In genomic region chr7:26515462-26515861, GRCh38 we compare ENCODE assay signal across 13 cellular contexts.
DNase-seq lines count a peak whose midpoint lies in the region; ATAC-seq and TF ChIP-seq lines count a peak whose summit lies in the region.
"Had no signal": no experiment of that assay in that cellular context is flagged by ENCODE, and none has a peak within 500 bp of the region (broad histone marks: within the 10 kb centered on the region; RNA-seq: fewer than 3 reads in every experiment).

No MANE protein-coding gene starts in this region.

- POLR2A ChIA-PET in activated CD4-positive, alpha-beta T cell treated with anti-CD3 and anti-CD28 coated beads for 36 hours (lab: Charles Lee), result no interaction called here

- WGBS in transverse colon (ENCODE audit: low coverage in 1 of 2), 2 donors, result 27 to 37% methylated on average over 2 to 5 of the region's 5 CpGs

- peaks cover 9% of the 10 kb centered on the region for H3K27me3 Mint-ChIP-seq in activated CD4-positive, alpha-beta T cell treated with anti-CD3 and anti-CD28 coated beads for 36 hours

- intact Hi-C loops in transverse colon (cut with DNase I; ENCODE audit: low total_unique reads), result no loop called here
- intact Hi-C loops in activated CD4-positive, alpha-beta T cell treated with anti-CD3 and anti-CD28 coated beads for 36 hours (cut with DNase I, micrococcal nuclease), result loop anchor here in 1 of 2 experiments (5.0 to 10.0 kb wide), 2 partner anchors 59 to 147 kb away; no protein-coding TSS in a partner anchor

- no peaks in the 10 kb centered on the region for H3K9me3 Mint-ChIP-seq in activated CD4-positive, alpha-beta T cell treated with anti-CD3 and anti-CD28 coated beads for 36 hours (ENCODE audit: low read depth)

- no peak for TF ChIP-seq EP300 in transverse colon (IDR thresholded peaks at IDR 0.05; ENCODE audit: low read depth)

- no peaks in the 10 kb centered on the region for H3K27me3 ChIP-seq in transverse colon

- no peak overlapping the region for H3K4me3 Mint-ChIP-seq in activated CD4-positive, alpha-beta T cell treated with anti-CD3 and anti-CD28 coated beads for 36 hours
- H3K4me3 Mint-ChIP-seq: T-helper 17 cell had no signal

- TF ChIP-seq CTCF in transverse colon (IDR thresholded peaks at IDR 0.05), result no peak

- H3K4me1 ChIP-seq in transverse colon, result peaks cover 0 to 18% (median 7%) of the 10 kb centered on the region in 4 donors
- H3K4me1 ChIP-seq: HAP-1, sigmoid colon had no signal

- peak overlapping the region; percentile 21 to 63 (median 41) for H3K27ac ChIP-seq in transverse colon
- H3K27ac ChIP-seq: sigmoid colon, thoracic aorta had no signal

- no peak for ATAC-seq in activated CD4-positive, alpha-beta T cell treated with anti-CD3 and anti-CD28 coated beads for 36 hours
- ATAC-seq in HG03025 (IDR thresholded peaks at IDR 0.05; ENCODE audit: low FRiP score, unreplicated experiment), result no peak
- ATAC-seq: T-helper 17 cell had no signal

- no peaks in the 10 kb centered on the region for H3K9me3 ChIP-seq in transverse colon
- H3K9me3 ChIP-seq: HAP-1, sigmoid colon, thoracic aorta had no signal

- no peaks in the 10 kb centered on the region for H3K4me1 Mint-ChIP-seq in activated CD4-positive, alpha-beta T cell treated with anti-CD3 and anti-CD28 coated beads for 36 hours
- H3K4me1 Mint-ChIP-seq: T-helper 17 cell had no signal

- TF ChIP-seq POLR2A in transverse colon (IDR thresholded peaks at IDR 0.05), result no peak

- H3K36me3 Mint-ChIP-seq in activated CD4-positive, alpha-beta T cell treated with anti-CD3 and anti-CD28 coated beads for 36 hours (ENCODE audit: low read depth), result no peaks in the 10 kb centered on the region

- DNase-seq in NCI-H187 (lab: John Stamatoyannopoulos, UW) (peak; percentile 6 to 35), NCI-H187 treated with DMSO at 0.1 percent for 48 hours (lab: John Stamatoyannopoulos, UW) (no peak), NCI-H524 (lab: John Stamatoyannopoulos, UW) (peak; percentile 14 to 67), cerebellar cortex (ENCODE audit: low spot score) (peak; percentile 72), transverse colon (peak; percentile 70), AG08395 (ENCODE audit: low spot score) (no peak)
- DNase-seq in activated CD4-positive, alpha-beta T cell treated with anti-CD3 and anti-CD28 coated beads for 36 hours, result no peak
- DNase-seq: activated naive CD4-positive, alpha-beta T cell treated with Interleukin-2 at 50 U/mL for 16 hours; sigmoid colon; T-helper 17 cell had no signal

- CTCF ChIA-PET in activated CD4-positive, alpha-beta T cell treated with anti-CD3 and anti-CD28 coated beads for 36 hours (lab: Charles Lee), result interaction anchor here (0.7 to 0.8 kb wide), 3 partner anchors 21 to 66 kb away, joined by 3 to 4 read pairs (median 4); no protein-coding TSS in a partner anchor

- no peaks in the 10 kb centered on the region for H3K36me3 ChIP-seq in transverse colon
- H3K36me3 ChIP-seq: HAP-1, sigmoid colon, thoracic aorta had no signal

- H3K4me3 ChIP-seq in transverse colon, result no peak overlapping the region
- H3K4me3 ChIP-seq: HAP-1, sigmoid colon, thoracic aorta had no signal

- in situ Hi-C loops in transverse colon (cut with MboI; ENCODE audit: low pct_ligation_motif_present in 1 of 4, low pct_unique_long_range_greater_than_20kb in 1 of 4, low sequenced_read_pairs in 3 of 4), result no loop called here

- H3K27ac Mint-ChIP-seq in activated CD4-positive, alpha-beta T cell treated with anti-CD3 and anti-CD28 coated beads for 36 hours, result no peak overlapping the region
- H3K27ac Mint-ChIP-seq: T-helper 17 cell had no signal

Comparison
In these comparisons a context has a peak if more than half of its experiments do, and no peak if none do; other contexts are left out.
1. DNase-seq: peak in NCI-H187 (2 of 2), NCI-H524 (2 of 2), cerebellar cortex (single experiment) and transverse colon (single experiment); none in NCI-H187 treated with DMSO at 0.1 percent for 48 hours (single experiment), activated CD4-positive, alpha-beta T cell treated with anti-CD3 and anti-CD28 coated beads for 36 hours (single experiment) and AG08395 (single experiment).